ENCODE assay signal across 14 cellular contexts in the genomic region with DNA sequence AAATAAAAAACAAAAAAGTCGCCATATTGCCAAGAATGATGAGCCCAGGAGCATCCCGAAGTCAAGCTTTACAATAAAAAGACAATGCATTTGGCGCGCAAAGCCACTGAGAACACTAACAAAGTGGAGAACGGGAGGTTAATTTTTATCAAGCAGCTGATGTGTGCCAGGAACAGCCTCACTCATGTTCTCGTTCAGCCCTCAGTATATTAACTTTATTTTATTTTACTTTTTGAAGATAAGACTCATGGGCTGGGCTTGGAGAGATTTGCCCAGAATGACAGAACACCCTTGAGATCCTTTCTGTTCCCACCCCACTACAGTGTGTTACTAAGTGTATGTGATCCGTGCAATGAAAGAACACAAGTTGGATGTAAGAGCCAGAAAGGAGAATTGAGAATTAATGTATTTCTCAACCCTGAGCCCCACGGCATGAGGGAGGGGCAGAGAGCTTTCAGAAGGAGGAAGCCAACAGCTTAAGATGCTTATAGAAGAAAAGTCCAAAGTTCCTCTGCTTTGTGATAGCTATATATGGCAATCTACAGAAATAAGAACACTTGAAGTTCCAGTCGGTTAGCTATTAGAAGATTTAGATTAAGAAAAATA. TPM values are rescaled to one million over a fixed set of nuclear protein-coding genes. Genes with fewer than 3 reads are reported as not detected.
DNase-seq lines count a peak whose midpoint lies in the region; TF ChIP-seq lines count a peak whose summit lies in the region.
"Had no signal": no experiment of that assay in that cellular context is flagged by ENCODE, and none has a peak within 500 bp of the region (broad histone marks: within the 10 kb centered on the region; RNA-seq: fewer than 3 reads in every experiment).

No MANE protein-coding gene starts in this region.

- H3K4me1 ChIP-seq in hepatocyte (ENCODE audit: insufficient read depth) (peaks cover 7% of the 10 kb centered on the region), spleen (peaks cover 0 to 85% (median 30%) of the 10 kb centered on the region in 6 donors)
- H3K4me1 ChIP-seq: A549 had no signal

- no peak for TF ChIP-seq CTCF in hepatocyte (IDR thresholded peaks at IDR 0.05; ENCODE audit: poor library complexity)
- no peak for TF ChIP-seq CTCF in spleen (IDR thresholded peaks at IDR 0.05 in 8 of 11, conservative IDR thresholded peaks at IDR 0.05 in 3 of 11)

- H3K27me3 ChIP-seq in hepatocyte (no peaks in the 10 kb centered on the region), spleen (replicated peaks in 1 of 7) (no peaks in the 10 kb centered on the region)
- H3K27me3 ChIP-seq: upper lobe of left lung had no signal

- peaks cover 89% of the 10 kb centered on the region for H3K36me3 Mint-ChIP-seq in activated CD4-positive, alpha-beta memory T cell treated with anti-CD3 and anti-CD28 coated beads, Interleukin-2, amount 10 ng/mL, durations not matched to agents 7 days and 5 days (ENCODE audit: low read depth)
- peaks cover 69% of the 10 kb centered on the region for H3K36me3 Mint-ChIP-seq in activated CD4-positive, alpha-beta memory T cell treated with anti-CD3 and anti-CD28 coated beads for 36 hours

- peak overlapping the region; percentile 34 for H3K4me2 ChIP-seq in hepatocyte
- H3K4me2 ChIP-seq: A549 had no signal

- intact Hi-C loops in activated CD4-positive, alpha-beta memory T cell treated with anti-CD3 and anti-CD28 coated beads for 36 hours (cut with micrococcal nuclease): no loop called here
- intact Hi-C loops in spleen (cut with DNase I; ENCODE audit: low total_unique reads): no loop called here

- peak overlapping the region; percentile 14 for H3K27ac Mint-ChIP-seq in activated CD4-positive, alpha-beta memory T cell treated with anti-CD3 and anti-CD28 coated beads, Interleukin-2, amount 10 ng/mL, durations not matched to agents 7 days and 5 days
- H3K27ac Mint-ChIP-seq in activated CD4-positive, alpha-beta memory T cell treated with anti-CD3 and anti-CD28 coated beads for 36 hours: no peak overlapping the region
- H3K27ac Mint-ChIP-seq: nephron progenitor cell had no signal

- H3K4me3 ChIP-seq in hepatocyte (no peak overlapping the region), spleen (no peak overlapping the region)
- H3K4me3 ChIP-seq: A549, GM23248, skin epidermis, upper lobe of left lung had no signal

- H3K9me3 ChIP-seq in hepatocyte (ENCODE audit: low read depth) (no peaks in the 10 kb centered on the region), spleen (peaks cover 0 to 15% (median 13%) of the 10 kb centered on the region in 8 donors)

- no peaks in the 10 kb centered on the region for H3K9me2 ChIP-seq in hepatocyte (replicated peaks; ENCODE audit: insufficient read depth)

- no peak overlapping the region for H3K4me3 Mint-ChIP-seq in activated CD4-positive, alpha-beta memory T cell treated with anti-CD3 and anti-CD28 coated beads, Interleukin-2, amount 10 ng/mL, durations not matched to agents 7 days and 5 days
- no peak overlapping the region for H3K4me3 Mint-ChIP-seq in activated CD4-positive, alpha-beta memory T cell treated with anti-CD3 and anti-CD28 coated beads for 36 hours
- H3K4me3 Mint-ChIP-seq: activated naive CD8-positive, alpha-beta T cell; nephron progenitor cell had no signal

- H3K9me3 Mint-ChIP-seq in activated CD4-positive, alpha-beta memory T cell treated with anti-CD3 and anti-CD28 coated beads, Interleukin-2, amount 10 ng/mL, durations not matched to agents 7 days and 5 days: peaks cover 10% of the 10 kb centered on the region
- peaks cover 18% of the 10 kb centered on the region for H3K9me3 Mint-ChIP-seq in activated CD4-positive, alpha-beta memory T cell treated with anti-CD3 and anti-CD28 coated beads for 36 hours

- peaks cover 49% of the 10 kb centered on the region for H3K4me1 Mint-ChIP-seq in activated CD4-positive, alpha-beta memory T cell treated with anti-CD3 and anti-CD28 coated beads, Interleukin-2, amount 10 ng/mL, durations not matched to agents 7 days and 5 days
- H3K4me1 Mint-ChIP-seq in activated CD4-positive, alpha-beta memory T cell treated with anti-CD3 and anti-CD28 coated beads for 36 hours (ENCODE audit: low read depth): peaks cover 8% of the 10 kb centered on the region

- WGBS in hepatocyte (ENCODE audit: low lambda C conversion rate, missing lambda C conversion rate): 58% methylated on average over 9 of the region's 9 CpGs
- WGBS in spleen, 5 donors: 69 to 81% (median 74%) methylated on average over 9 of the region's 9 CpGs

- DNase-seq in activated CD4-positive, alpha-beta memory T cell treated with anti-CD3 and anti-CD28 coated beads, Interleukin-2, amount 10 ng/mL, durations not matched to agents 7 days and 5 days: no peak
- no peak for DNase-seq in activated CD4-positive, alpha-beta memory T cell treated with anti-CD3 and anti-CD28 coated beads for 36 hours
- DNase-seq in OCI-M1 (lab: John Stamatoyannopoulos, UW) (peak; percentile 11), hepatocyte (ENCODE audit: low spot score) (peak; percentile 78), spleen (no peak), NCI-H1417 (lab: John Stamatoyannopoulos, UW) (no peak), EL (no peak)
- no peak for DNase-seq in activated CD4-positive, alpha-beta T cell treated with anti-CD3 and anti-CD28 coated beads for 1 hour
- DNase-seq: GM23248, nephron progenitor cell had no signal

- H3K27ac ChIP-seq in hepatocyte (peak overlapping the region; percentile 83), spleen (peak overlapping the region in 5 of 8 donors; percentile 1 to 72 (median 46))
- H3K27ac ChIP-seq: A549, GM23248, skin epidermis, upper lobe of left lung had no signal

- H3K79me2 ChIP-seq in hepatocyte: no peaks in the 10 kb centered on the region

- no peak for TF ChIP-seq POLR2A in spleen (IDR thresholded peaks at IDR 0.05)

- H2AFZ ChIP-seq in hepatocyte: no peak overlapping the region
- H2AFZ ChIP-seq: GM23248 had no signal

- H4K20me1 ChIP-seq in hepatocyte (ENCODE audit: insufficient read depth, poor library complexity, severe bottlenecking): no peaks in the 10 kb centered on the region

- no peaks in the 10 kb centered on the region for H3K36me3 ChIP-seq in hepatocyte (replicated peaks; ENCODE audit: insufficient read depth, low read depth)
- peaks cover 0 to 98% (median 49%) of the 10 kb centered on the region in 6 donors for H3K36me3 ChIP-seq in spleen

- H3K27me3 Mint-ChIP-seq in activated CD4-positive, alpha-beta memory T cell treated with anti-CD3 and anti-CD28 coated beads, Interleukin-2, amount 10 ng/mL, durations not matched to agents 7 days and 5 days: no peaks in the 10 kb centered on the region
- no peaks in the 10 kb centered on the region for H3K27me3 Mint-ChIP-seq in activated CD4-positive, alpha-beta memory T cell treated with anti-CD3 and anti-CD28 coated beads for 36 hours
- H3K27me3 Mint-ChIP-seq: activated naive CD8-positive, alpha-beta T cell had no signal

- POLR2A ChIA-PET in activated CD4-positive, alpha-beta memory T cell treated with anti-CD3 and anti-CD28 coated beads, Interleukin-2, amount 10 ng/mL, durations not matched to agents 7 days and 5 days (lab: Charles Lee): interaction anchor here (0.8 to 1.6 kb wide), 4 partner anchors 10 to 55 kb away, joined by 3 to 4 read pairs (median 3); no protein-coding TSS in a partner anchor
- POLR2A ChIA-PET in activated CD4-positive, alpha-beta memory T cell treated with anti-CD3 and anti-CD28 coated beads for 36 hours (lab: Charles Lee): no interaction called here

- CTCF ChIA-PET in activated CD4-positive, alpha-beta memory T cell treated with anti-CD3 and anti-CD28 coated beads, Interleukin-2, amount 10 ng/mL, durations not matched to agents 7 days and 5 days (lab: Charles Lee): interaction anchor here (1.2 kb wide), 1 partner anchor 63 kb away, joined by 3 read pairs; no protein-coding TSS in a partner anchor
- CTCF ChIA-PET in activated CD4-positive, alpha-beta memory T cell treated with anti-CD3 and anti-CD28 coated beads for 36 hours (lab: Charles Lee): interaction anchor here (0.5 to 1.4 kb wide), 2 partner anchors 16 to 75 kb away, joined by 3 to 5 read pairs; no protein-coding TSS in a partner anchor

RNA-seq across cellular contexts. Expression of gene COTL1, which starts 48.4 kb away (rescaled TPM):
- total RNA-seq in activated CD4-positive, alpha-beta memory T cell treated with anti-CD3 and anti-CD28 coated beads, Interleukin-2, amount 10 ng/mL, durations not matched to agents 7 days and 5 days: 100 to 1,000 TPM; 676 to 689 TPM
- 100 to 1,000 TPM; 358 to 364 TPM for total RNA-seq in activated CD4-positive, alpha-beta memory T cell treated with anti-CD3 and anti-CD28 coated beads for 36 hours
- total RNA-seq in hepatocyte: 30.1 and 32.8 TPM in 2 replicates
- polyA plus RNA-seq in hepatocyte: 101 and 104 TPM in 2 replicates
- 100 to 1,000 TPM; 284 to 655 (median 457) TPM for total RNA-seq in spleen
- 100 to 1,000 TPM; 298 to 449 (median 303) TPM for polyA plus RNA-seq in spleen

Comparison
In these comparisons a context has a peak if more than half of its experiments do, and no peak if none do; other contexts are left out.
1. DNase-seq: peak in OCI-M1 (single experiment) and hepatocyte (single experiment); none in activated CD4-positive, alpha-beta memory T cell treated with anti-CD3 and anti-CD28 coated beads, Interleukin-2, amount 10 ng/mL, durations not matched to agents 7 days and 5 days (single experiment), activated CD4-positive, alpha-beta memory T cell treated with anti-CD3 and anti-CD28 coated beads for 36 hours (single experiment), spleen (single experiment), NCI-H1417 (0 of 3), EL (single experiment) and activated CD4-positive, alpha-beta T cell treated with anti-CD3 and anti-CD28 coated beads for 1 hour (single experiment).